ENCODE assay signal across 1 cellular context in the genomic region with DNA sequence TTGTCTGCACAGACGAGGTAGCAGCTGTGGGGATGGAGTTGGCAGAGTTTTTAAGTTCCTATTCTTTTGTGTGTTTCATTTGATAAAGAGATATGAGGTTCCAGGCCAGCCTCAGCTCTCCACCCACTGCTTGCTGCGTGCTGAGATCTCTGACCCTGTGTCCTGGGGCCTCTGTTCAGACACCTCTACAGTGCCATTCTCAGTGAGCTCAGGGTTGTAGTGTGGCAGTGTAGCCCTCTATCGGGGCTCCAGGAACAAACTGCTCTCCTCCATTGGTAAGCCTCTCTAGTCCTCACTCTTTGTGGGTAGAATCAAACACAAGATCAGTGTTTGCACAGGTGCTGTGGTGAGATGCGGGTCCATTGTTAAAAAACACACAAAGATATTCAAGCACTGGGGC.
TF ChIP-seq lines count a peak whose summit lies in the region.

No MANE protein-coding gene starts in this region.

TF ChIP-seq in K562, 482 proteins besides CTCF, POLR2A, EP300 and RAD21:
- no peak for TF ChIP-seq ARID3B (CRISPR knock-in tag; IDR thresholded peaks at IDR 0.05; ENCODE audit: borderline replicate concordance)
- no peak for TF ChIP-seq SAFB2 (IDR thresholded peaks at IDR 0.05; ENCODE audit: borderline replicate concordance, low read depth, low read length, severe bottlenecking)
- TF ChIP-seq CSDE1 (IDR thresholded peaks at IDR 0.05) = no peak
- TF ChIP-seq TCF3 (CRISPR knock-in tag; IDR thresholded peaks at IDR 0.05) = 0 out of 2 replicates have a peak, but pooled peaks have one; percentile 4
- no peak for TF ChIP-seq ZNF766 (CRISPR knock-in tag; conservative IDR thresholded peaks at IDR 0.05)
- no peak for TF ChIP-seq ZNF695 (CRISPR knock-in tag; IDR thresholded peaks at IDR 0.05)
- peak in 1 of 2 experiments; percentile 50; a peak in 1 of 4 replicates for TF ChIP-seq FOXA3 (CRISPR knock-in tag; conservative IDR thresholded peaks at IDR 0.05 in 1 of 2, IDR thresholded peaks at IDR 0.05 in 1 of 2)
